ENCODE assay signal across 16 cellular contexts in the genomic region with DNA sequence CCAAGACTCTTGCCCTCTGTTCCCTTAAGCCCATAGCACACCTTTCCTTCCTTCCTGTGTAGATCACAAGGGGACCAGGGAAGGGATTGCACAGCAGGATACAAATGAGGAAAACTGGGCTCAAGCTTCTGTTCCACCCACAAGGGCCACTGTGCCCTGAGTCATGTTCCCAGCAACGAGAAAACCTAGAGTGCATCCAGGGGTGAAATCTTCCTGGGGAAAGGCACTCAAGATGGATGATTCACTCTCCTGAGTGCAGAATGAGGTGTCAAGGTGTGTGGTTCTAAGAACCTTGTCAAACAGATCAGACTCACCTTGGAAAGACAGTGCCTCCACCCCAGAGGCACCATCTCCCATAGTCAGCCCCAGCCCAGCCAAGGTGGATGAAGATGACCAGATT. TPM values are rescaled to one million over a fixed set of nuclear protein-coding genes. Genes with fewer than 3 reads are reported as not detected.
DNase-seq lines count a peak whose midpoint lies in the region; ATAC-seq lines count a peak whose summit lies in the region.
"Had no signal": no experiment of that assay in that cellular context is flagged by ENCODE, and none has a peak within 500 bp of the region (broad histone marks: within the 10 kb centered on the region; RNA-seq: fewer than 3 reads in every experiment).

No MANE protein-coding gene starts in this region.

- ATAC-seq in HG03139 (IDR thresholded peaks at IDR 0.05; ENCODE audit: unreplicated experiment), result no peak
- no peak for ATAC-seq in naive thymus-derived CD4-positive, alpha-beta T cell
- ATAC-seq: stimulated activated memory B cell treated with anti-CD40 and anti-IgM and Interleukin-4, amounts not matched to agents 10 μg/mL and 1 μg/mL and 100 μg/mL, for 72 hours had no signal

- intact Hi-C loops in dendritic cell treated with granulocyte-macrophage colony-stimulating factor and Interleukin-4, amounts not matched to agents 40 ng/mL and 50 ng/mL, for 4 days (cut with micrococcal nuclease), result no loop called here
- intact Hi-C loops in naive thymus-derived CD4-positive, alpha-beta T cell (cut with micrococcal nuclease), result no loop called here

- no peaks in the 10 kb centered on the region for H3K36me3 Mint-ChIP-seq in dendritic cell treated with granulocyte-macrophage colony-stimulating factor and Interleukin-4, amounts not matched to agents 40 ng/mL and 50 ng/mL, for 4 days (ENCODE audit: low read depth)
- no peaks in the 10 kb centered on the region for H3K36me3 Mint-ChIP-seq in naive thymus-derived CD4-positive, alpha-beta T cell
- H3K36me3 Mint-ChIP-seq: stimulated activated memory B cell treated with anti-CD40 and anti-IgM and Interleukin-4, amounts not matched to agents 10 μg/mL and 1 μg/mL and 100 μg/mL, for 72 hours had no signal

- peaks cover 82% of the 10 kb centered on the region for H3K4me1 Mint-ChIP-seq in dendritic cell treated with granulocyte-macrophage colony-stimulating factor and Interleukin-4, amounts not matched to agents 40 ng/mL and 50 ng/mL, for 4 days (ENCODE audit: low read depth)
- H3K4me1 Mint-ChIP-seq in naive thymus-derived CD4-positive, alpha-beta T cell, result peaks cover 0 to 7% (median 0%) of the 10 kb centered on the region in 7 donors
- H3K4me1 Mint-ChIP-seq: CD4-positive, CD25-positive, alpha-beta regulatory T cell; H9 had no signal

- H3K4me1 ChIP-seq in naive thymus-derived CD4-positive, alpha-beta T cell (ENCODE audit: control insufficient read depth in 2 of 2, insufficient read depth in 2 of 2, low read length in 2 of 2), result no peaks in the 10 kb centered on the region

- H3K27me3 Mint-ChIP-seq in dendritic cell treated with granulocyte-macrophage colony-stimulating factor and Interleukin-4, amounts not matched to agents 40 ng/mL and 50 ng/mL, for 4 days, result no peaks in the 10 kb centered on the region
- H3K27me3 Mint-ChIP-seq in naive thymus-derived CD4-positive, alpha-beta T cell, result peaks cover 5 to 67% (median 12%) of the 10 kb centered on the region in 5 donors
- H3K27me3 Mint-ChIP-seq: stimulated activated memory B cell treated with anti-CD40 and anti-IgM and Interleukin-4, amounts not matched to agents 10 μg/mL and 1 μg/mL and 100 μg/mL, for 72 hours had no signal

- peak; percentile 87 for DNase-seq in Caki2 (ENCODE audit: low read depth)
- peak; percentile 77 for DNase-seq in NCI-H226
- DNase-seq in kidney glomerular epithelial cell (lab: John Stamatoyannopoulos, UW), result peak; percentile 78
- DNase-seq in DMS153 treated with DMSO at 0.1 percent for 48 hours (lab: John Stamatoyannopoulos, UW; ENCODE audit: unreplicated experiment), result no peak
- no peak for DNase-seq in naive thymus-derived CD4-positive, alpha-beta T cell
- DNase-seq in activated CD4-positive, alpha-beta T cell treated with anti-CD3 and anti-CD28 coated beads, Interleukin-2, amount 50 U/mL, for 1 hour, result no peak
- DNase-seq: CD4-positive, CD25-positive, alpha-beta regulatory T cell; H9; NCI-H345; ovary; RPMI8226 had no signal

- no peaks in the 10 kb centered on the region for H3K9me3 ChIP-seq in naive thymus-derived CD4-positive, alpha-beta T cell (ENCODE audit: control insufficient read depth in 2 of 3, low read length in 3 of 3)
- H3K9me3 ChIP-seq: ovary had no signal

- no peak overlapping the region for H3K4me3 Mint-ChIP-seq in dendritic cell treated with granulocyte-macrophage colony-stimulating factor and Interleukin-4, amounts not matched to agents 40 ng/mL and 50 ng/mL, for 4 days
- no peak overlapping the region for H3K4me3 Mint-ChIP-seq in naive thymus-derived CD4-positive, alpha-beta T cell
- H3K4me3 Mint-ChIP-seq: CD4-positive, CD25-positive, alpha-beta regulatory T cell; H9; stimulated activated memory B cell treated with anti-CD40 and anti-IgM and Interleukin-4, amounts not matched to agents 10 μg/mL and 1 μg/mL and 100 μg/mL, for 72 hours had no signal

- POLR2A ChIA-PET in naive thymus-derived CD4-positive, alpha-beta T cell (lab: Charles Lee), result no interaction called here

- in situ Hi-C loops in Caki2 (cut with HindIII; ENCODE audit: low pct_unique_long_range_greater_than_20kb, low sequenced_read_pairs), result no loop called here

- no peak overlapping the region for H3K27ac ChIP-seq in naive thymus-derived CD4-positive, alpha-beta T cell (ENCODE audit: low read depth, low read length)
- H3K27ac ChIP-seq: ovary, VCaP had no signal

- H3K36me3 ChIP-seq in naive thymus-derived CD4-positive, alpha-beta T cell (ENCODE audit: control insufficient read depth in 2 of 3, insufficient read depth in 3 of 3, low read length in 3 of 3), result no peaks in the 10 kb centered on the region
- H3K36me3 ChIP-seq: ovary had no signal

- CTCF ChIA-PET in naive thymus-derived CD4-positive, alpha-beta T cell (lab: Charles Lee), result no interaction called here

- no peak overlapping the region for H3K4me3 ChIP-seq in naive thymus-derived CD4-positive, alpha-beta T cell (ENCODE audit: low read length)
- H3K4me3 ChIP-seq: ovary had no signal

- H3K9me3 Mint-ChIP-seq in dendritic cell treated with granulocyte-macrophage colony-stimulating factor and Interleukin-4, amounts not matched to agents 40 ng/mL and 50 ng/mL, for 4 days, result no peaks in the 10 kb centered on the region
- H3K9me3 Mint-ChIP-seq in naive thymus-derived CD4-positive, alpha-beta T cell, result peaks cover 0 to 5% (median 0%) of the 10 kb centered on the region in 11 donors
- H3K9me3 Mint-ChIP-seq: stimulated activated memory B cell treated with anti-CD40 and anti-IgM and Interleukin-4, amounts not matched to agents 10 μg/mL and 1 μg/mL and 100 μg/mL, for 72 hours had no signal

- H3K27me3 ChIP-seq in naive thymus-derived CD4-positive, alpha-beta T cell (ENCODE audit: control insufficient read depth in 2 of 2, insufficient read depth in 2 of 2, low read length in 2 of 2), result no peaks in the 10 kb centered on the region
- H3K27me3 ChIP-seq: ovary had no signal

- H3K27ac Mint-ChIP-seq in dendritic cell treated with granulocyte-macrophage colony-stimulating factor and Interleukin-4, amounts not matched to agents 40 ng/mL and 50 ng/mL, for 4 days, result peak overlapping the region; percentile 94
- no peak overlapping the region for H3K27ac Mint-ChIP-seq in naive thymus-derived CD4-positive, alpha-beta T cell
- H3K27ac Mint-ChIP-seq: CD4-positive, CD25-positive, alpha-beta regulatory T cell; H9; stimulated activated memory B cell treated with anti-CD40 and anti-IgM and Interleukin-4, amounts not matched to agents 10 μg/mL and 1 μg/mL and 100 μg/mL, for 72 hours had no signal

RNA-seq across cellular contexts. Expression of gene EYA3, which starts 40.7 kb away (rescaled TPM):
- total RNA-seq in Caki2 (2014; rRNA removed; shearing (Covaris generic); ENCODE audit: low replicate concordance), result 8.6 and 15.1 TPM in 2 replicates
- total RNA-seq in naive thymus-derived CD4-positive, alpha-beta T cell, result 10 to 100 TPM; 14.5 to 31.7 (median 19.2) TPM
- polyA plus RNA-seq in naive thymus-derived CD4-positive, alpha-beta T cell, result 1 to 10 TPM; 4.9 to 6.3 TPM

RNA-seq across cellular contexts. Expression of gene PTAFR, which starts 47.3 kb away (rescaled TPM):
- 0.07 and 0.55 TPM in 2 replicates for total RNA-seq in Caki2 (2014; rRNA removed; shearing (Covaris generic); ENCODE audit: low replicate concordance)
- total RNA-seq in naive thymus-derived CD4-positive, alpha-beta T cell, result 10 to 100 TPM in 1 of 5 experiments, 1 to 10 TPM in 3, under 1 TPM in 1; 0.31 to 21.2 (median 1.2) TPM
- 1 to 10 TPM in 1 of 2 donors, under 1 TPM in 1; 0.51 to 2.0 TPM for polyA plus RNA-seq in naive thymus-derived CD4-positive, alpha-beta T cell
- total RNA-seq: glomerular endothelial cell had no signal

Comparison
In these comparisons a context has a peak if more than half of its experiments do, and no peak if none do; other contexts are left out.
1. DNase-seq: peak in Caki2 (single experiment), NCI-H226 (single experiment) and kidney glomerular epithelial cell (single experiment); none in DMS153 treated with DMSO at 0.1 percent for 48 hours (single experiment), naive thymus-derived CD4-positive, alpha-beta T cell (0 of 9) and activated CD4-positive, alpha-beta T cell treated with anti-CD3 and anti-CD28 coated beads, Interleukin-2, amount 50 U/mL, for 1 hour (single experiment).